In genomic region chr16:16243886-16244285, GRCh38 we compare ENCODE assay signal across 9 cellular contexts. TPM values are rescaled to one million over a fixed set of nuclear protein-coding genes. Genes with fewer than 3 reads are reported as not detected.
"Had no signal": no experiment of that assay in that cellular context is flagged by ENCODE, and none has a peak within 500 bp of the region (broad histone marks: within the 10 kb centered on the region; RNA-seq: fewer than 3 reads in every experiment).

No MANE protein-coding gene starts in this region.

RNA-seq across cellular contexts. Expression of gene ABCC6, which starts 20.6 kb away (rescaled TPM):
- total RNA-seq: activated naive CD4-positive, alpha-beta T cell treated with anti-CD3 and anti-CD28 coated beads for 36 hours; activated naive CD4-positive, alpha-beta T cell treated with anti-CD3 and anti-CD28 coated beads, Interleukin-2, amount 50 U/mL, for 72 hours; activated naive CD8-positive, alpha-beta T cell treated with anti-CD3 and anti-CD28 coated beads for 36 hours; activated naive CD8-positive, alpha-beta T cell treated with anti-CD3 and anti-CD28 coated beads, Interleukin-2, amount 10 ng/mL, durations not matched to agents 7 days and 5 days; activated T-cell treated with anti-CD3 and anti-CD28 coated beads, Interleukin-2, amount 50 U/mL, for 4 hours; activated T-cell treated with anti-CD3 and anti-CD28 coated beads, Interleukin-2, amount 50 U/mL, for 72 hours; activated T-helper 1 cell treated with anti-CD3 and anti-CD28 coated beads, Interleukin-12 subunit alpha, Interleukin-12 subunit beta, Interleukin-2, Interleukin-4 antibody, amounts not matched to agents 30 ng/mL and 10 ng/mL and 1 ng/mL, durations not matched to agents 14 hours and 24 hours and 36 hours; activated T-helper 2 cell treated with anti-CD3 and anti-CD28 coated beads, Interferon-gamma antibody, Interleukin-2, Interleukin-4, amounts not matched to agents 10 μg/mL and 5 μg/mL and 100 μg/mL, durations not matched to agents 14 hours and 24 hours and 36 hours; bronchial epithelial cell had no signal
